2 cellular contexts compared by ENCODE assay signal in the genomic region with DNA sequence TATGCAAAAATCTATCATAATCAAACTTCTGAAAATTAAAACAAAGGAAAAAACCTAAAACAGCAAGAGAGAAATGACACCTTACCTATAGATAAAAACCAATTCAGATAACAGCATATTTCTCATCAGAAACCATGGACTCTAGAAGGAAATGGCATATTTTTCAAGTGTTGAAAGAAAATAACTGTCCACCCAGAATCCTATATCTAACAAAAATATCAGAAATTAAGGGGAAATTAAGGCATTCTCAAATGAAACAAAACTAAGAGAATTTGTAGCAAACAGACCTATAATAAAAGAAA.
TF ChIP-seq lines count a peak whose summit lies in the region.

No MANE protein-coding gene starts in this region.

TF ChIP-seq in HEK293, 187 proteins besides CTCF, POLR2A, EP300 and RAD21:
- TF ChIP-seq SETDB1 (IDR thresholded peaks at IDR 0.05; ENCODE audit: insufficient read length, low read length) (peak; percentile 82), ZNF133 (tag by site-specific recombination; IDR thresholded peaks at IDR 0.05) (no peak)

TF ChIP-seq in K562, 482 proteins besides CTCF, POLR2A, EP300 and RAD21:
- TF ChIP-seq TRIM28 (IDR thresholded peaks at IDR 0.05) (peak; percentile 43; the same call in 1 of the 2 replicates), CBX3 (IDR thresholded peaks at IDR 0.05; ENCODE audit: borderline replicate concordance in 1 of 2, low read length in 2 of 2) (peak in 1 of 2 experiments; percentile 94; a peak in 1 of 3 replicates), ARHGAP35 (IDR thresholded peaks at IDR 0.05; ENCODE audit: partially characterized antibody) (no peak), ZNF436 (CRISPR knock-in tag; IDR thresholded peaks at IDR 0.05) (no peak), TRIM24 (IDR thresholded peaks at IDR 0.05) (peak; percentile 65 to 76), ETV1 (tag; conservative IDR thresholded peaks at IDR 0.05; ENCODE audit: low read depth) (no peak), ZNF165 (CRISPR knock-in tag; IDR thresholded peaks at IDR 0.05; ENCODE audit: borderline replicate concordance) (no peak), CHD2 (IDR thresholded peaks at IDR 0.05; ENCODE audit: low read depth, low read length) (no peak), ZEB2 (IDR thresholded peaks at IDR 0.05) (0 out of 2 replicates have a peak, but pooled peaks have one; percentile 36)
- TF ChIP-seq, protein P1, sequence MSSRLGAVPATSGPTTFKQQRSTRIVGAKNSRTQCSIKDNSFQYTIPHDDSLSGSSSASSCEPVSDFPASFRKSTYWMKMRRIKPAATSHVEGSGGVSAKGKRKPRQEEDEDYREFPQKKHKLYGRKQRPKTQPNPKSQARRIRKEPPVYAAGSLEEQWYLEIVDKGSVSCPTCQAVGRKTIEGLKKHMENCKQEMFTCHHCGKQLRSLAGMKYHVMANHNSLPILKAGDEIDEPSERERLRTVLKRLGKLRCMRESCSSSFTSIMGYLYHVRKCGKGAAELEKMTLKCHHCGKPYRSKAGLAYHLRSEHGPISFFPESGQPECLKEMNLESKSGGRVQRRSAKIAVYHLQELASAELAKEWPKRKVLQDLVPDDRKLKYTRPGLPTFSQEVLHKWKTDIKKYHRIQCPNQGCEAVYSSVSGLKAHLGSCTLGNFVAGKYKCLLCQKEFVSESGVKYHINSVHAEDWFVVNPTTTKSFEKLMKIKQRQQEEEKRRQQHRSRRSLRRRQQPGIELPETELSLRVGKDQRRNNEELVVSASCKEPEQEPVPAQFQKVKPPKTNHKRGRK (tag; IDR thresholded peaks at IDR 0.05) = peak; percentile 66
- TF ChIP-seq, protein P2, sequence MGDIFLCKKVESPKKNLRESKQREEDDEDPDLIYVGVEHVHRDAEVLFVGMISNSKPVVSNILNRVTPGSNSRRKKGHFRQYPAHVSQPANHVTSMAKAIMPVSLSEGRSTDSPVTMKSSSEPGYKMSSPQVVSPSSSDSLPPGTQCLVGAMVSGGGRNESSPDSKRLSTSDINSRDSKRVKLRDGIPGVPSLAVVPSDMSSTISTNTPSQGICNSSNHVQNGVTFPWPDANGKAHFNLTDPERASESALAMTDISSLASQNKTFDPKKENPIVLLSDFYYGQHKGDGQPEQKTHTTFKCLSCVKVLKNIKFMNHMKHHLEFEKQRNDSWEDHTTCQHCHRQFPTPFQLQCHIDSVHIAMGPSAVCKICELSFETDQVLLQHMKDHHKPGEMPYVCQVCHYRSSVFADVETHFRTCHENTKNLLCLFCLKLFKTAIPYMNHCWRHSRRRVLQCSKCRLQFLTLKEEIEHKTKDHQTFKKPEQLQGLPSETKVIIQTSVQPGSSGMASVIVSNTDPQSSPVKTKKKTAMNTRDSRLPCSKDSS (IDR thresholded peaks at IDR 0.05; ENCODE audit: low read depth, partially characterized antibody) = peak; percentile 91
